In the genomic region with DNA sequence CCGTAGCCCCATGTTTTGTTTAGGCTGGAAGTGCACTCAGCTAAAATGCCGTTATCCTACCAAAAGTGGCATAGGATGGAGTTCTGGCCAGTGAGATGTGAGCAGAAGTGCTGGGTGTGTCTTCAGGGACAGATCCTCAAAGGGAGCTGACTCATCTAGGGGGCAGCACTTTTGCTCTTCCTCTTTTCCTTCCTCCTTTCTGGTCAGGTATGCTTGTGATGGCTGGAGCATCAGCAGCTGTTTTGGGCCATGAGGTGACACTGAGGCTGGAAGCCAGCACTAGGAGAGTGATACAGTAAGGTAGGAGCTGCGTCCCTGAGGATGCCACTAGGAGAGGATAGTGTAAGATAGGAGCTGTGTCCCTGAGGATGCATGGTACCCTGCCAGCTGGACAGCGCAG, we compare ENCODE assay signal across 2 cellular contexts.
TF ChIP-seq lines count a peak whose summit lies in the region.

No MANE protein-coding gene starts in this region.

TF ChIP-seq in HCT116, 20 proteins besides CTCF, POLR2A, EP300 and RAD21:
- TF ChIP-seq CEBPB (IDR thresholded peaks at IDR 0.05; ENCODE audit: low read depth) (no peak), YY1 (IDR thresholded peaks at IDR 0.05; ENCODE audit: extremely low read depth, insufficient replicate concordance, low read depth, low read length) (no peak), TCF7L2 (IDR thresholded peaks at IDR 0.05; ENCODE audit: borderline replicate concordance, extremely low read depth, insufficient read depth, insufficient read length) (peak; percentile 39)
TF ChIP-seq in HCT116: peak in this region for 1.

TF ChIP-seq in H1, 55 proteins besides CTCF, POLR2A, EP300 and RAD21:
- peak; percentile 95 for TF ChIP-seq KDM1A (IDR thresholded peaks at IDR 0.05; ENCODE audit: borderline replicate concordance, low read length)
- no peak for TF ChIP-seq POLR2AphosphoS5 (IDR thresholded peaks at IDR 0.05; ENCODE audit: low read depth, low read length)
- 0 out of 4 replicates have a peak, but pooled peaks of 1 of the 2 experiments have one; percentile 45 for TF ChIP-seq HDAC2 (IDR thresholded peaks at IDR 0.05; ENCODE audit: borderline replicate concordance in 1 of 2, low read depth in 2 of 2, low read length in 2 of 2)
